8 cellular contexts compared by ENCODE assay signal in genomic region chr14:64784006-64784405, GRCh38.
"Had no signal": no experiment of that assay in that cellular context is flagged by ENCODE, and none has a peak within 500 bp of the region (broad histone marks: within the 10 kb centered on the region; RNA-seq: fewer than 3 reads in every experiment).

No MANE protein-coding gene starts in this region.

- DNase-seq: GM23248, H9, HCEC 1CT, KBM-7 had no signal

- H3K4me1 Mint-ChIP-seq: IgD-negative memory B cell had no signal

- FAIRE-seq: H1, H54, HepG2 had no signal

- H3K4me3 ChIP-seq: GM23248 had no signal

- H3K36me3 Mint-ChIP-seq: IgD-negative memory B cell had no signal

- H3K27ac Mint-ChIP-seq: H9, IgD-negative memory B cell had no signal

- H3K9me3 Mint-ChIP-seq: H9, IgD-negative memory B cell had no signal

- H3K27ac ChIP-seq: GM23248 had no signal

- H3K4me3 Mint-ChIP-seq: H9, IgD-negative memory B cell had no signal
